In the genomic region with DNA sequence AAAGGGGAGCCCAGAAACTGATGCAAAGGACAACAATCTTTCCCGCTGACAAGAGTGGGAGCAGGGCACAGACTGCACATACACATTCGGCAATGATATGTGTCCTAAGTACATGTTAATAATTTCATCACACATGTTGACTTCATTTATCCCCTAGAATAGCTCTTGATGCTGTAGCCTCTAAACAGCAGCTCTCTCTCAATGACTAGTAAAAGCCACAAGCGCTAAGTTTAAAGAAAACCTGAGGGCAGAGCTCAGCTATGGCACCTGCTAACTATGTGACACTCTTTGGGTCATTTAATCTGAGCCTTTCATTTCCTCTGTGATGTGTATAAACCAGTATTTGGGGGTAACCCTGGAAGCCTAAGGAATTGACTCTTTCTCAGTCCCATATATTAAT, we compare ENCODE assay signal across 18 cellular contexts.
"Had no signal": no experiment of that assay in that cellular context is flagged by ENCODE, and none has a peak within 500 bp of the region (broad histone marks: within the 10 kb centered on the region; RNA-seq: fewer than 3 reads in every experiment).

No MANE protein-coding gene starts in this region.

- H3K4me1 ChIP-seq: prostate gland, right lobe of liver had no signal

- ATAC-seq: activated CD8-positive, alpha-beta T cell treated with anti-CD3 and anti-CD28 coated beads, Interleukin-2, amount 10 ng/mL, durations not matched to agents 7 days and 5 days; naive thymus-derived CD4-positive, alpha-beta T cell; right lobe of liver; stimulated activated naive CD8-positive, alpha-beta T cell treated with anti-CD3 and anti-CD28 coated beads, Interleukin-15, Interleukin-2, amounts not matched to agents 100 U/mL and 50 U/mL, for 24 hours; WTC11 had no signal

- H3K27me3 ChIP-seq: right lobe of liver, suprapubic skin had no signal

- H3K4me3 ChIP-seq: prostate gland, right lobe of liver, suprapubic skin had no signal

- H3K36me3 ChIP-seq: prostate gland, right lobe of liver, suprapubic skin had no signal

- H3K9me3 ChIP-seq: prostate gland, right lobe of liver, suprapubic skin had no signal

- DNase-seq: activated CD4-positive, alpha-beta T cell treated with anti-CD3 and anti-CD28 coated beads for 48 hours; activated CD8-positive, alpha-beta memory T cell treated with anti-CD3 and anti-CD28 coated beads, Interleukin-2, amount 50 U/mL, for 48 hours; activated CD8-positive, alpha-beta T cell treated with anti-CD3 and anti-CD28 coated beads, Interleukin-2, amount 10 ng/mL, durations not matched to agents 7 days and 5 days; activated naive CD4-positive, alpha-beta T cell; central memory CD4-positive, alpha-beta T cell; cortex of kidney; effector memory CD4-positive, alpha-beta T cell; hippocampal formation; midbrain; naive thymus-derived CD4-positive, alpha-beta T cell; nucleus accumbens; right lobe of liver; stimulated activated CD4-positive, alpha-beta T cell treated with anti-CD3 and anti-CD28 coated beads, Interleukin-12 subunit alpha, Interleukin-12 subunit beta, amount 100 ng/mL, for 4 hours; stimulated activated CD4-positive, alpha-beta T cell treated with anti-CD3 and anti-CD28 coated beads, Interleukin-2, amount 100 ng/mL, for 48 hours; stimulated activated naive CD8-positive, alpha-beta T cell treated with anti-CD3 and anti-CD28 coated beads, Interleukin-15, Interleukin-2, amounts not matched to agents 100 U/mL and 50 U/mL, for 24 hours had no signal

- H3K27ac ChIP-seq: prostate gland, right lobe of liver, suprapubic skin had no signal
